Comparison of ENCODE assay signal across 11 cellular contexts in the genomic region with DNA sequence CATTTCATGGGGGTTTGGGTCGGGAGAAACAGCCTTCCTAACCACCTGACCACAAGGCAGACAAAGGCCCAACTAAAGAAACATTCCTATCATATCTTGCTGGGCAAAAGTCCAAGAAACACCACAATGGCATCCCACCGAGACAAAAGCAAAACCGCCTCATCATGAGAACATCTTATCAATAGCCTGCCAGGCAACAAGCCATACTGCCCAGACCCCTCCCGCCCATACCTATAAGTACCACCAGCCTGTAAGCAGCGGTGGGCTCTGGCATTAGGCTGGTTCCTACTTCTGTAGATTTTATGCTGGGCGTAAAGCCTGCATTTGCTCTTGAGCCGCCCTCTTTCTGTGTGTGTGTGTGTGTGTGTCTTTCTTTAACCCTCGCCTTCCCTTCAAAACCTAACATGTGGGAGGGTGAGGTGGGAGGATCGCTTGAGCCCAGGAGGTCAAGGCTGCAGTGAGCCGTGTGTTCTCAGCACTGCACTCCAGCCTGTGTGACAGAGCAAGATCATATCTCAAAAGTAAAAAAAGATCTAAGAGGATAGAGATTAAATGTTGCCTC. TPM values are rescaled to one million over a fixed set of nuclear protein-coding genes. Genes with fewer than 3 reads are reported as not detected.
A peak's percentile ranks its signal among the peaks of the same experiment; 100 is the strongest.
DNase-seq lines count a peak whose midpoint lies in the region; ATAC-seq and TF ChIP-seq lines count a peak whose summit lies in the region.
"Had no signal": no experiment of that assay in that cellular context is flagged by ENCODE, and none has a peak within 500 bp of the region (broad histone marks: within the 10 kb centered on the region; RNA-seq: fewer than 3 reads in every experiment).

No MANE protein-coding gene starts in this region.

- peaks cover 4 to 6% of the 10 kb centered on the region in 2 experiments; a peak in 2 of 4 replicates for H3K4me1 ChIP-seq in SK-N-SH (ENCODE audit: control insufficient read depth in 1 of 2, insufficient read depth in 2 of 2, low read depth in 1 of 2, low read length in 1 of 2)
- peaks cover 25% of the 10 kb centered on the region for H3K4me1 ChIP-seq in skeletal muscle satellite cell (ENCODE audit: control insufficient read depth, insufficient read depth, low read length)

- no peak overlapping the region for H3K4me3 ChIP-seq in SK-N-SH (ENCODE audit: low read depth in 2 of 2, low read length in 1 of 2)
- H3K4me3 ChIP-seq in skeletal muscle satellite cell (ENCODE audit: low read length): peak overlapping the region; percentile 37
- H3K4me3 ChIP-seq: lung, thoracic aorta had no signal

- H3K9ac ChIP-seq in SK-N-SH (peak overlapping the region; percentile 36; the same call in 1 of the 2 replicates), skeletal muscle satellite cell (ENCODE audit: low read depth, low read length) (peak overlapping the region; percentile 11)

- H3K4me2 ChIP-seq in SK-N-SH: peak overlapping the region; percentile 71
- H3K4me2 ChIP-seq in skeletal muscle satellite cell (ENCODE audit: low read length): peak overlapping the region; percentile 56

- ATAC-seq in HG02885 (IDR thresholded peaks at IDR 0.05; ENCODE audit: poor library complexity, unreplicated experiment): no peak
- ATAC-seq: effector memory CD8-positive, alpha-beta T cell had no signal

- H3K9me2 ChIP-seq in SK-N-SH: no peaks in the 10 kb centered on the region

- TF ChIP-seq EP300 in SK-N-SH (IDR thresholded peaks at IDR 0.05; ENCODE audit: borderline replicate concordance in 1 of 2, low read depth in 1 of 2, low read length in 1 of 2): peak in 1 of 2 experiments; percentile 54; a peak in 1 of 4 replicates

- POLR2A ChIA-PET in SK-N-SH (lab: Yijun Ruan, JAX): no interaction called here

- H3K9me3 ChIP-seq in SK-N-SH: no peaks in the 10 kb centered on the region
- no peaks in the 10 kb centered on the region for H3K9me3 ChIP-seq in skeletal muscle satellite cell (replicated peaks; ENCODE audit: low read length)
- H3K9me3 ChIP-seq: thoracic aorta had no signal

- H3K27me3 ChIP-seq in SK-N-SH (ENCODE audit: insufficient read depth) (no peaks in the 10 kb centered on the region), skeletal muscle satellite cell (ENCODE audit: control insufficient read depth, insufficient read depth, low read length) (no peaks in the 10 kb centered on the region)

- H2AFZ ChIP-seq in SK-N-SH (ENCODE audit: low read depth): peak overlapping the region; percentile 78

- 24% methylated on average over 10 of the region's 10 CpGs for WGBS in SK-N-SH (ENCODE audit: low lambda C conversion rate)

- H3K79me2 ChIP-seq in SK-N-SH (ENCODE audit: insufficient read depth): no peaks in the 10 kb centered on the region

- DNase-seq in HS-27A (ENCODE audit: low read depth): peak; percentile 58
- DNase-seq in SK-N-SH: no peak
- DNase-seq in foreskin melanocyte: peak; percentile 50
- DNase-seq in NCI-H2029 treated with DMSO at 0.1 percent for 48 hours (lab: John Stamatoyannopoulos, UW): no peak
- no peak for DNase-seq in NCI-H2107 treated with DMSO at 0.1 percent for 48 hours (lab: John Stamatoyannopoulos, UW; ENCODE audit: unreplicated experiment)
- DNase-seq: activated T-cell treated with anti-CD3 and anti-CD28 coated beads for 4 hours; effector memory CD8-positive, alpha-beta T cell had no signal

- no peaks in the 10 kb centered on the region for H3K36me3 ChIP-seq in SK-N-SH (replicated peaks in 1 of 2; ENCODE audit: control insufficient read depth in 1 of 2, insufficient read depth in 2 of 2, low read length in 1 of 2)
- no peaks in the 10 kb centered on the region for H3K36me3 ChIP-seq in skeletal muscle satellite cell (ENCODE audit: insufficient read depth, low read length)
- H3K36me3 ChIP-seq: thoracic aorta had no signal

- TF ChIP-seq RAD21 in SK-N-SH (IDR thresholded peaks at IDR 0.05; ENCODE audit: low read length): no peak

- TF ChIP-seq CTCF in SK-N-SH (IDR thresholded peaks at IDR 0.05): no peak

- H3K27ac ChIP-seq in SK-N-SH (ENCODE audit: low read depth in 2 of 2, low read length in 1 of 2): peak overlapping the region; percentile 14 to 53; a peak in 3 of 4 replicates
- H3K27ac ChIP-seq: thoracic aorta had no signal

- peaks cover 8% of the 10 kb centered on the region for H3F3A ChIP-seq in SK-N-SH (replicated peaks; ENCODE audit: insufficient read depth)

- CTCF ChIA-PET in SK-N-SH (lab: Yijun Ruan, JAX): no interaction called here

- no peaks in the 10 kb centered on the region for H4K20me1 ChIP-seq in SK-N-SH (ENCODE audit: insufficient read depth)

TF ChIP-seq in SK-N-SH, 30 proteins besides CTCF, POLR2A, EP300 and RAD21:
- TF ChIP-seq JUND (IDR thresholded peaks at IDR 0.05) (no peak), TCF12 (IDR thresholded peaks at IDR 0.05) (peak; percentile 27), USF1 (IDR thresholded peaks at IDR 0.05; ENCODE audit: borderline replicate concordance, low read depth) (peak; percentile 36; the same call in 1 of the 2 replicates), NFIC (IDR thresholded peaks at IDR 0.05; ENCODE audit: borderline replicate concordance) (peak; percentile 93), TEAD4 (IDR thresholded peaks at IDR 0.05; ENCODE audit: borderline replicate concordance, insufficient read depth) (peak; percentile 71; the same call in 1 of the 2 replicates)
- TF ChIP-seq, protein P1, sequence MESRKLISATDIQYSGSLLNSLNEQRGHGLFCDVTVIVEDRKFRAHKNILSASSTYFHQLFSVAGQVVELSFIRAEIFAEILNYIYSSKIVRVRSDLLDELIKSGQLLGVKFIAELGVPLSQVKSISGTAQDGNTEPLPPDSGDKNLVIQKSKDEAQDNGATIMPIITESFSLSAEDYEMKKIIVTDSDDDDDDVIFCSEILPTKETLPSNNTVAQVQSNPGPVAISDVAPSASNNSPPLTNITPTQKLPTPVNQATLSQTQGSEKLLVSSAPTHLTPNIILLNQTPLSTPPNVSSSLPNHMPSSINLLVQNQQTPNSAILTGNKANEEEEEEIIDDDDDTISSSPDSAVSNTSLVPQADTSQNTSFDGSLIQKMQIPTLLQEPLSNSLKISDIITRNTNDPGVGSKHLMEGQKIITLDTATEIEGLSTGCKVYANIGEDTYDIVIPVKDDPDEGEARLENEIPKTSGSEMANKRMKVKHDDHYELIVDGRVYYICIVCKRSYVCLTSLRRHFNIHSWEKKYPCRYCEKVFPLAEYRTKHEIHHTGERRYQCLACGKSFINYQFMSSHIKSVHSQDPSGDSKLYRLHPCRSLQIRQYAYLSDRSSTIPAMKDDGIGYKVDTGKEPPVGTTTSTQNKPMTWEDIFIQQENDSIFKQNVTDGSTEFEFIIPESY (IDR thresholded peaks at IDR 0.05; ENCODE audit: borderline replicate concordance, low read depth): no peak
- TF ChIP-seq, protein P2, sequence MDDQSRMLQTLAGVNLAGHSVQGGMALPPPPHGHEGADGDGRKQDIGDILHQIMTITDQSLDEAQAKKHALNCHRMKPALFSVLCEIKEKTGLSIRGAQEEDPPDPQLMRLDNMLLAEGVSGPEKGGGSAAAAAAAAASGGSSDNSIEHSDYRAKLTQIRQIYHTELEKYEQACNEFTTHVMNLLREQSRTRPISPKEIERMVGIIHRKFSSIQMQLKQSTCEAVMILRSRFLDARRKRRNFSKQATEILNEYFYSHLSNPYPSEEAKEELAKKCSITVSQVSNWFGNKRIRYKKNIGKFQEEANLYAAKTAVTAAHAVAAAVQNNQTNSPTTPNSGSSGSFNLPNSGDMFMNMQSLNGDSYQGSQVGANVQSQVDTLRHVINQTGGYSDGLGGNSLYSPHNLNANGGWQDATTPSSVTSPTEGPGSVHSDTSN (IDR thresholded peaks at IDR 0.05): no peak

RNA-seq across cellular contexts. Expression of gene PDE6A, which starts 56.9 kb away (rescaled TPM):
- 0.05 and 0.06 TPM in 2 replicates for polyA plus RNA-seq in SK-N-SH (2012; rRNA removed)
- polyA plus RNA-seq in SK-N-SH (2012; cell fraction: cytosol; rRNA removed): 0.06 and 0.07 TPM in 2 replicates
- polyA plus RNA-seq in SK-N-SH (2012; cell fraction: nucleus; rRNA removed): 0.11 and 0.14 TPM in 2 replicates
- total RNA-seq in skeletal muscle satellite cell (2012; rRNA removed): not detected in 2 replicates
- total RNA-seq: thoracic aorta had no signal

Comparison
In these comparisons a context has a peak if more than half of its experiments do, and no peak if none do; other contexts are left out.
1. DNase-seq: peak in HS-27A (single experiment) and foreskin melanocyte (single experiment); none in SK-N-SH (single experiment), NCI-H2029 treated with DMSO at 0.1 percent for 48 hours (single experiment) and NCI-H2107 treated with DMSO at 0.1 percent for 48 hours (single experiment).